In genomic region chr14:64074961-64075619, GRCh38 we compare ENCODE assay signal across 10 cellular contexts.
A peak's percentile ranks its signal among the peaks of the same experiment; 100 is the strongest.
DNase-seq lines count a peak whose midpoint lies in the region; ATAC-seq, FAIRE-seq and TF ChIP-seq lines count a peak whose summit lies in the region.
"Had no signal": no experiment of that assay in that cellular context is flagged by ENCODE, and none has a peak within 500 bp of the region (broad histone marks: within the 10 kb centered on the region; RNA-seq: fewer than 3 reads in every experiment).

No MANE protein-coding gene starts in this region.

- H3K9me3 ChIP-seq in PC-3 (ENCODE audit: low read length) = no peaks in the 10 kb centered on the region
- H3K9me3 ChIP-seq in Peyer's patch = no peaks in the 10 kb centered on the region
- H3K9me3 ChIP-seq: body of pancreas had no signal

- no TSS peak for BruUV-seq in PC-3 (replicated peaks; lab: Mats Ljungman, UMichigan)

- intact Hi-C loops in PC-3 (cut with micrococcal nuclease) = loop anchor here (1.0 to 5.0 kb wide), 3 partner anchors 13 to 177 kb away; no protein-coding TSS in a partner anchor

- H3K27ac ChIP-seq in PC-3 (ENCODE audit: low read length) (peak overlapping the region; percentile 70), Peyer's patch (no peak overlapping the region)
- H3K27ac ChIP-seq: body of pancreas had no signal

- TF ChIP-seq POLR2A in H54 (IDR thresholded peaks at IDR 0.05; ENCODE audit: low read depth, low read length) = no peak
- TF ChIP-seq POLR2A in Peyer's patch (IDR thresholded peaks at IDR 0.05) = no peak

- no peaks in the 10 kb centered on the region for H3K9me2 ChIP-seq in PC-3 (replicated peaks; ENCODE audit: low read length)

- FAIRE-seq in H54 (lab: Jason Lieb, UNC) = peak; percentile 84
- FAIRE-seq: endometrium had no signal

- H3K27me3 ChIP-seq in PC-3 (ENCODE audit: low read length) (no peaks in the 10 kb centered on the region), Peyer's patch (no peaks in the 10 kb centered on the region)
- H3K27me3 ChIP-seq: body of pancreas had no signal

- ATAC-seq in PC-3 (peak; percentile 98), GM18517 (IDR thresholded peaks at IDR 0.05; ENCODE audit: unreplicated experiment) (no peak), HG03354 (IDR thresholded peaks at IDR 0.05; ENCODE audit: poor library complexity, severe bottlenecking, unreplicated experiment) (no peak)
- ATAC-seq: body of pancreas had no signal

- POLR2A ChIA-PET in PC-3 (lab: Charles Lee; ENCODE audit: unreplicated experiment) = interaction anchor here (0.5 to 0.7 kb wide), 3 partner anchors 167 to 391 kb away, joined by 4 to 6 read pairs (median 4); no protein-coding TSS in a partner anchor

- peak overlapping the region; percentile 52 for H3K4me2 ChIP-seq in PC-3 (ENCODE audit: low read length)

- H3K4me1 ChIP-seq in PC-3 (ENCODE audit: insufficient read depth, low read length) = peaks cover 19% of the 10 kb centered on the region
- no peaks in the 10 kb centered on the region for H3K4me1 ChIP-seq in Peyer's patch

- no peak for TF ChIP-seq CTCF in PC-3 (conservative IDR thresholded peaks at IDR 0.05; ENCODE audit: low read depth, low read length)
- TF ChIP-seq CTCF in epithelial cell of esophagus (IDR thresholded peaks at IDR 0.05; ENCODE audit: insufficient read depth, low read depth, low read length, missing control alignments) = no peak
- TF ChIP-seq CTCF in Peyer's patch (IDR thresholded peaks at IDR 0.05) = no peak

- DNase-seq in H54 (ENCODE audit: insufficient read length, low spot score) (peak; percentile 29), PC-3 (peak; percentile 90), epithelial cell of esophagus (ENCODE audit: low read depth) (peak; percentile 77), pulmonary artery endothelial cell (ENCODE audit: low read depth, low spot score) (peak; percentile 19), Peyer's patch (no peak)
- DNase-seq: activated CD8-positive, alpha-beta memory T cell treated with anti-CD3 and anti-CD28 coated beads, Interleukin-2, amount 50 U/mL, for 48 hours; body of pancreas had no signal

- CTCF ChIA-PET in PC-3 (lab: Charles Lee) = interaction anchor here (1.0 kb wide), 1 partner anchor 17 kb away, joined by 3 read pairs; no protein-coding TSS in a partner anchor

- no peak overlapping the region for H2AFZ ChIP-seq in PC-3 (ENCODE audit: low read length)

- H4K20me1 ChIP-seq in PC-3 (ENCODE audit: low read length) = no peaks in the 10 kb centered on the region

- H3K9ac ChIP-seq in PC-3 (ENCODE audit: low read length) = 0 out of 2 replicates have a peak overlapping the region, but pooled peaks have one; percentile 11

- H3K4me3 ChIP-seq in PC-3 (ENCODE audit: low read length) (no peak overlapping the region), epithelial cell of esophagus (ENCODE audit: low read length) (no peak overlapping the region), Peyer's patch (no peak overlapping the region)
- H3K4me3 ChIP-seq: body of pancreas had no signal

- peaks cover 3% of the 10 kb centered on the region for H3F3A ChIP-seq in PC-3 (ENCODE audit: low read length, unreplicated experiment)

- no peaks in the 10 kb centered on the region for H3K36me3 ChIP-seq in PC-3 (ENCODE audit: low read depth, low read length)
- H3K36me3 ChIP-seq in Peyer's patch = peaks cover 0 to 48% (median 0%) of the 10 kb centered on the region in 3 donors

- H3K79me2 ChIP-seq in PC-3 (ENCODE audit: low read length) = no peaks in the 10 kb centered on the region

Comparison
In these comparisons a context has a peak if more than half of its experiments do, and no peak if none do; other contexts are left out.
1. DNase-seq: peak in H54 (single experiment), PC-3 (single experiment), epithelial cell of esophagus (single experiment) and pulmonary artery endothelial cell (single experiment); none in Peyer's patch (0 of 3).